Comparison of ENCODE assay signal across 16 cellular contexts in the genomic region with DNA sequence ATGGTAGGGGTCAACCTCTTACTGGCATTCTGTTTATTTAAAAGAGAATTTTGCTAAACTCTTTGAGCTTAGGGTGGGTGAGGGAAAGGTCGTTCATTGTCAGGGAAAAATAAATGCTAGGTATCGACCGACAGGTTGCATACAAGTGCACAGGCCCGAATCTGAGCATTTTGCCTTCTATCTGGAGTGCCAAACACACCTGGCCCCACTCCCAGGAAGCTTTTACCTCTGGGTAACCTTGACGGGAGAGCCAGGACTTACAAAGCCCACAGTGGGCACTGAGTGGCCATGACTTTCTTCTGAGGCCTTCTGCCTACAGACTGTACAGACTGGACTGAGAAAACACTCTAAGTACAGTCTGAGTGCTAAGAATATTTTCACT.
DNase-seq lines count a peak whose midpoint lies in the region; ATAC-seq and TF ChIP-seq lines count a peak whose summit lies in the region.
"Had no signal": no experiment of that assay in that cellular context is flagged by ENCODE, and none has a peak within 500 bp of the region (broad histone marks: within the 10 kb centered on the region; RNA-seq: fewer than 3 reads in every experiment).

No MANE protein-coding gene starts in this region.

- peak overlapping the region; percentile 90 for H3K4me2 ChIP-seq in BLaER1

- peaks cover 61% of the 10 kb centered on the region for H3K36me3 Mint-ChIP-seq in activated CD8-positive, alpha-beta T cell treated with anti-CD3 and anti-CD28 coated beads for 36 hours (ENCODE audit: low read depth)
- H3K36me3 Mint-ChIP-seq in natural killer cell treated with Interleukin-12 subunit alpha and Interleukin-12 subunit beta and Interleukin-15 and Interleukin-18, amount 100 ng/mL, for 72 hours: peaks cover 37% of the 10 kb centered on the region

- H3K27ac ChIP-seq in BLaER1: peak overlapping the region; percentile 85
- H3K27ac ChIP-seq: coronary artery, testis had no signal

- H3K4me3 Mint-ChIP-seq in activated CD8-positive, alpha-beta T cell treated with anti-CD3 and anti-CD28 coated beads for 36 hours: no peak overlapping the region
- peak overlapping the region; percentile 68 for H3K4me3 Mint-ChIP-seq in natural killer cell treated with Interleukin-12 subunit alpha and Interleukin-12 subunit beta and Interleukin-15 and Interleukin-18, amount 100 ng/mL, for 72 hours

- peaks cover 72% of the 10 kb centered on the region for H3K4me1 Mint-ChIP-seq in activated CD8-positive, alpha-beta T cell treated with anti-CD3 and anti-CD28 coated beads for 36 hours (ENCODE audit: low read depth)
- H3K4me1 Mint-ChIP-seq in natural killer cell treated with Interleukin-12 subunit alpha and Interleukin-12 subunit beta and Interleukin-15 and Interleukin-18, amount 100 ng/mL, for 72 hours (ENCODE audit: low read depth in 2 of 2): peaks cover 79 to 88% of the 10 kb centered on the region in 2 donors

- peaks cover 33% of the 10 kb centered on the region for H3K36me3 ChIP-seq in BLaER1

- DNase-seq in DMS79 treated with DMSO at 0.1 percent for 48 hours (lab: John Stamatoyannopoulos, UW): peak; percentile 33
- DNase-seq in activated CD8-positive, alpha-beta T cell treated with anti-CD3 and anti-CD28 coated beads for 36 hours: no peak
- no peak for DNase-seq in natural killer cell treated with Interleukin-12 subunit alpha and Interleukin-12 subunit beta and Interleukin-15 and Interleukin-18, amount 100 ng/mL, for 72 hours (ENCODE audit: low spot score)
- no peak for DNase-seq in NCI-H748 (lab: John Stamatoyannopoulos, UW; ENCODE audit: unreplicated experiment)
- DNase-seq in H4 (ENCODE audit: low spot score): no peak
- no peak for DNase-seq in NAMALWA (ENCODE audit: low spot score)
- DNase-seq: activated effector memory CD4-positive, alpha-beta T cell treated with Interleukin-2 at 50 U/mL for 16 hours; Calu3; mesendoderm; NCI-H2227 treated with DMSO at 0.1 percent for 48 hours; stimulated activated CD4-positive, alpha-beta T cell treated with anti-CD3 and anti-CD28 coated beads, Interleukin-2, amount 100 ng/mL, for 48 hours; testis had no signal

- ATAC-seq in activated CD8-positive, alpha-beta T cell treated with anti-CD3 and anti-CD28 coated beads for 36 hours: no peak
- no peak for ATAC-seq in natural killer cell treated with Interleukin-12 subunit alpha and Interleukin-12 subunit beta and Interleukin-15 and Interleukin-18, amount 100 ng/mL, for 72 hours
- no peak for ATAC-seq in HG03039 (IDR thresholded peaks at IDR 0.05; ENCODE audit: unreplicated experiment)
- ATAC-seq: SK-N-SH treated with all-trans-retinoic acid at 6 μM for 48 hours had no signal

- H4K20me1 ChIP-seq in BLaER1: no peaks in the 10 kb centered on the region

- POLR2A ChIA-PET in activated CD8-positive, alpha-beta T cell treated with anti-CD3 and anti-CD28 coated beads for 36 hours (lab: Charles Lee): interaction anchor here (1.2 to 2.2 kb wide), 2 partner anchors 10 to 12 kb away, joined by 3 to 12 read pairs; no protein-coding TSS in a partner anchor

- TF ChIP-seq CTCF in activated CD8-positive, alpha-beta T cell treated with anti-CD3 and anti-CD28 coated beads for 36 hours (IDR thresholded peaks at IDR 0.05): no peak

- H3K9ac ChIP-seq in BLaER1: peak overlapping the region; percentile 57

- intact Hi-C loops in activated CD8-positive, alpha-beta T cell treated with anti-CD3 and anti-CD28 coated beads for 36 hours (cut with micrococcal nuclease): no loop called here

- H3K27ac Mint-ChIP-seq in activated CD8-positive, alpha-beta T cell treated with anti-CD3 and anti-CD28 coated beads for 36 hours: peak overlapping the region; percentile 46
- peak overlapping the region; percentile 84 to 87 for H3K27ac Mint-ChIP-seq in natural killer cell treated with Interleukin-12 subunit alpha and Interleukin-12 subunit beta and Interleukin-15 and Interleukin-18, amount 100 ng/mL, for 72 hours

- H3K27me3 Mint-ChIP-seq in activated CD8-positive, alpha-beta T cell treated with anti-CD3 and anti-CD28 coated beads for 36 hours: no peaks in the 10 kb centered on the region
- no peaks in the 10 kb centered on the region for H3K27me3 Mint-ChIP-seq in natural killer cell treated with Interleukin-12 subunit alpha and Interleukin-12 subunit beta and Interleukin-15 and Interleukin-18, amount 100 ng/mL, for 72 hours

- peaks cover 78% of the 10 kb centered on the region for H3K4me1 ChIP-seq in BLaER1
- H3K4me1 ChIP-seq: testis had no signal

- peaks cover 7% of the 10 kb centered on the region; the same call in 1 of the 2 replicates for H3K9me3 ChIP-seq in BLaER1
- H3K9me3 ChIP-seq: testis had no signal

- H3K9me3 Mint-ChIP-seq in activated CD8-positive, alpha-beta T cell treated with anti-CD3 and anti-CD28 coated beads for 36 hours: no peaks in the 10 kb centered on the region
- no peaks in the 10 kb centered on the region for H3K9me3 Mint-ChIP-seq in natural killer cell treated with Interleukin-12 subunit alpha and Interleukin-12 subunit beta and Interleukin-15 and Interleukin-18, amount 100 ng/mL, for 72 hours

- no peaks in the 10 kb centered on the region for H3K27me3 ChIP-seq in BLaER1
- H3K27me3 ChIP-seq: testis had no signal

- CTCF ChIA-PET in activated CD8-positive, alpha-beta T cell treated with anti-CD3 and anti-CD28 coated beads for 36 hours (lab: Charles Lee): interaction anchor here (1.0 to 2.4 kb wide), 5 partner anchors 10 to 206 kb away, joined by 3 to 15 read pairs (median 4); a partner anchor contains a TSS

- H3K4me3 ChIP-seq in BLaER1: peak overlapping the region; percentile 27; the same call in 1 of the 2 replicates
- H3K4me3 ChIP-seq: coronary artery, testis had no signal
